Comparison of ENCODE assay signal across 31 cellular contexts in the genomic region with DNA sequence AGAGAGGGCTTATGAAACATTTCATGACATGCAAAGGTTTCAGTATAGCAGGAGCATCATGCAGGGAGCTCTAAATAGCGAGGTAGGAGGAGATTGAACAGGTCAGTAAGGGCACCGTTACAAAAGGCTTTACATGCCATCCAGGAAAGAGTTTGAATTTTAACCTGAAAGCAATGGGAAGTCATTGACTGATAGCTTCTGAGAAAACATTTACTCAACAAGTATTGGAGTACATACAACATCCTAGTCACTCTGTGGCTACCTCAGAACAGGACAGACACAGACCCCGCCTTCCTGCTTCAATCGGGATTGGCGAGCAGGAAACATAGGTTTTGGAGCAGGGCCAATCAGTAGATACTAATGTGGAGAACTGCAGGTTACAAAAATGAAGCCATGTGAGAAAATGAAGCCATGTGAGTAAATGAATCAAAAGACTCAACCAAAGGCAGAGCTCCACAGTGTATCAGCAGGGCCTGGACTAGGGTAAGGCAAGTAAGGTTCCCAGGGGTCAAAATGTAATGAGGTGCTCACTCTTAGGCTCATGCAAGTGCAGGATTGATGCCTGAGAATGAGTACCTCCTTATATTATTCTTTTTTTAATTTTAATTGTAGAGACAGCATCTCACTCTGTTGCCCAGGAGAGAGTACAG.
"Had no signal": no experiment of that assay in that cellular context is flagged by ENCODE, and none has a peak within 500 bp of the region (broad histone marks: within the 10 kb centered on the region; RNA-seq: fewer than 3 reads in every experiment).

No MANE protein-coding gene starts in this region.

- DNase-seq: activated B cell treated with CpG ODN at 0.5 μM for 24 hours; activated CD4-positive, alpha-beta memory T cell treated with anti-CD3 and anti-CD28 coated beads for 36 hours; activated CD4-positive, alpha-beta T cell treated with anti-CD3 and anti-CD28 coated beads for 4 hours; activated CD4-positive, alpha-beta T cell treated with anti-CD3 and anti-CD28 coated beads, Interleukin-2, amount 10 ng/mL, durations not matched to agents 24 days and 14 days; activated CD4-positive, alpha-beta T cell treated with anti-CD3 and anti-CD28 coated beads, Interleukin-2, amount 50 U/mL, for 1 hour; activated CD4-positive, alpha-beta T cell treated with anti-CD3 and anti-CD28 coated beads, Interleukin-2, amount 50 U/mL, for 4 hours; activated CD4-positive, CD25-positive, alpha-beta regulatory T cell treated with anti-CD3 and anti-CD28 coated beads, Interleukin-2, amount 50 U/mL, for 72 hours; activated CD8-positive, alpha-beta memory T cell treated with anti-CD3 and anti-CD28 coated beads for 24 hours; activated CD8-positive, alpha-beta memory T cell treated with anti-CD3 and anti-CD28 coated beads, Interleukin-2, amount 10 ng/mL, durations not matched to agents 7 days and 5 days; activated CD8-positive, alpha-beta memory T cell treated with anti-CD3 and anti-CD28 coated beads, Interleukin-2, amount 50 U/mL, for 48 hours; activated CD8-positive, alpha-beta T cell treated with anti-CD3 and anti-CD28 coated beads for 36 hours; activated effector memory CD4-positive, alpha-beta T cell treated with Interleukin-2 at 50 U/mL for 16 hours; activated gamma-delta T cell; activated naive CD4-positive, alpha-beta T cell treated with anti-CD3 and anti-CD28 coated beads, Interleukin-2, amount 10 ng/mL, durations not matched to agents 7 days and 5 days; activated naive CD4-positive, alpha-beta T cell treated with Interleukin-2 at 50 U/mL for 16 hours; activated naive CD8-positive, alpha-beta T cell treated with anti-CD3 and anti-CD28 coated beads, Interleukin-2, amount 10 ng/mL, durations not matched to agents 7 days and 5 days; activated naive CD8-positive, alpha-beta T cell treated with anti-CD3 and anti-CD28 coated beads, Interleukin-2, amount 50 U/mL, for 24 hours; activated T-cell treated with anti-CD3 and anti-CD28 coated beads, Interleukin-2, amount 50 U/mL, for 24 hours; activated T-cell treated with anti-CD3 and anti-CD28 coated beads, Interleukin-2, amount 50 U/mL, for 48 hours; amygdala; anterior cingulate cortex; caudate nucleus; cerebellar nuclear complex; T-helper 1 cell; T-helper 2 cell; T-helper 9 cell had no signal

- H3K36me3 ChIP-seq: ascending aorta, cardiac muscle cell had no signal

- FAIRE-seq: bronchial epithelial cell, TTC549 had no signal

- ATAC-seq: activated CD8-positive, alpha-beta memory T cell treated with anti-CD3 and anti-CD28 coated beads, Interleukin-2, amount 10 ng/mL, durations not matched to agents 7 days and 5 days; activated CD8-positive, alpha-beta T cell treated with anti-CD3 and anti-CD28 coated beads for 36 hours; activated naive CD8-positive, alpha-beta T cell treated with anti-CD3 and anti-CD28 coated beads, Interleukin-2, amount 50 U/mL, for 24 hours had no signal

- H3K4me1 ChIP-seq: ascending aorta had no signal

- H3K4me3 ChIP-seq: ascending aorta, cardiac muscle cell had no signal

- H3K27ac ChIP-seq: ascending aorta, cardiac muscle cell, VCaP had no signal

- H3K27me3 ChIP-seq: ascending aorta, cardiac muscle cell had no signal
